11 cellular contexts compared by ENCODE assay signal in genomic region chr5:2750758-2751464, GRCh38. TPM values are rescaled to one million over a fixed set of nuclear protein-coding genes. Genes with fewer than 3 reads are reported as not detected.
DNase-seq lines count a peak whose midpoint lies in the region; TF ChIP-seq lines count a peak whose summit lies in the region.
"Had no signal": no experiment of that assay in that cellular context is flagged by ENCODE, and none has a peak within 500 bp of the region (broad histone marks: within the 10 kb centered on the region; RNA-seq: fewer than 3 reads in every experiment).

No MANE protein-coding gene starts in this region.

- no peak overlapping the region for H3K4me3 Mint-ChIP-seq in endothelial cell (ENCODE audit: unreplicated experiment)
- H3K4me3 Mint-ChIP-seq: CD8-positive, alpha-beta T cell; T-helper 1 cell treated with Interleukin-12 subunit alpha and Interleukin-12 subunit beta and Interleukin-4 antibody, amounts not matched to agents 30 μg/mL and 1 μg/mL, for 36 hours had no signal

- no peak for TF ChIP-seq POLR2A in erythroblast (IDR thresholded peaks at IDR 0.05; ENCODE audit: low read length)

- 0 to 1% methylated on average over 78 of the region's 110 CpGs for WGBS in mesodermal cell (ENCODE audit: insufficient coverage in 2 of 2), 2 experiments

- peaks cover 8% of the 10 kb centered on the region for H3K4me1 Mint-ChIP-seq in endothelial cell (ENCODE audit: unreplicated experiment)

- in situ Hi-C loops in ACHN (cut with HindIII; ENCODE audit: low pct_ligation_motif_present, low pct_unique_long_range_greater_than_20kb, low sequenced_read_pairs) = no loop called here

- H3K27ac ChIP-seq in mesodermal cell (ENCODE audit: low read depth, low read length, severe bottlenecking) (peak overlapping the region; percentile 29), caudate nucleus (ENCODE audit: low read depth, low read length) (no peak overlapping the region)

- H3K36me3 Mint-ChIP-seq in endothelial cell (ENCODE audit: low read depth, unreplicated experiment) = peaks cover 7% of the 10 kb centered on the region
- H3K36me3 Mint-ChIP-seq: CD8-positive, alpha-beta T cell had no signal

- H3K4me3 ChIP-seq in mesodermal cell (ENCODE audit: extremely low read depth, insufficient read depth, low read length, poor library complexity, severe bottlenecking) = peak overlapping the region; percentile 61

- H3K27me3 Mint-ChIP-seq in endothelial cell (ENCODE audit: unreplicated experiment) = peaks cover 27% of the 10 kb centered on the region

- DNase-seq in ACHN (peak; percentile 25), NCI-H1105 (lab: John Stamatoyannopoulos, UW) (peak; percentile 22), endothelial cell (ENCODE audit: low spot score) (peak; percentile 43), NCI-H69 (lab: John Stamatoyannopoulos, UW) (no peak), erythroblast (lab: John Stamatoyannopoulos, UW) (no peak), caudate nucleus (lab: John Stamatoyannopoulos, UW) (no peak), cerebellar nuclear complex (lab: John Stamatoyannopoulos, UW) (no peak)
- DNase-seq: activated naive CD4-positive, alpha-beta T cell had no signal

- no peak overlapping the region for H3K27ac Mint-ChIP-seq in endothelial cell (ENCODE audit: unreplicated experiment)
- H3K27ac Mint-ChIP-seq: CD8-positive, alpha-beta T cell had no signal

- H3K9me3 Mint-ChIP-seq in endothelial cell (ENCODE audit: unreplicated experiment) = no peaks in the 10 kb centered on the region
- H3K9me3 Mint-ChIP-seq: CD8-positive, alpha-beta T cell had no signal

- no peak for TF ChIP-seq CTCF in endothelial cell (IDR thresholded peaks at IDR 0.05; ENCODE audit: unreplicated experiment)

- H3K9me3 ChIP-seq in mesodermal cell (ENCODE audit: control insufficient read depth, low read length) = no peaks in the 10 kb centered on the region

- peaks cover 17% of the 10 kb centered on the region for H3K4me1 ChIP-seq in mesodermal cell (ENCODE audit: control insufficient read depth, insufficient read depth, low read length, poor library complexity, severe bottlenecking)

- peaks cover 19% of the 10 kb centered on the region for H3K36me3 ChIP-seq in mesodermal cell (ENCODE audit: control insufficient read depth, insufficient read depth, low read length)

RNA-seq across cellular contexts. Expression of gene IRX2, which starts 0.6 kb away (rescaled TPM):
- 0.72 TPM for total RNA-seq in endothelial cell (ENCODE audit: unreplicated experiment)
- polyA plus RNA-seq in mesodermal cell (2013, experiment 1 of 2) = 8.4 TPM
- 10.7 TPM for polyA plus RNA-seq in mesodermal cell (2013, experiment 2 of 2)
- total RNA-seq: CD8-positive, alpha-beta T cell had no signal

Comparison
In these comparisons a context has a peak if more than half of its experiments do, and no peak if none do; other contexts are left out.
1. DNase-seq: peak in ACHN (single experiment), NCI-H1105 (single experiment) and endothelial cell (single experiment); none in NCI-H69 (single experiment), erythroblast (0 of 2), caudate nucleus (0 of 61) and cerebellar nuclear complex (0 of 2).